ENCODE assay signal across 10 cellular contexts in genomic region chr19:3065675-3066357, GRCh38. TPM values are rescaled to one million over a fixed set of nuclear protein-coding genes. Genes with fewer than 3 reads are reported as not detected.
DNase-seq lines count a peak whose midpoint lies in the region; ATAC-seq, FAIRE-seq and TF ChIP-seq lines count a peak whose summit lies in the region.
"Had no signal": no experiment of that assay in that cellular context is flagged by ENCODE, and none has a peak within 500 bp of the region (broad histone marks: within the 10 kb centered on the region; RNA-seq: fewer than 3 reads in every experiment).

No MANE protein-coding gene starts in this region.

- H3K9me3 ChIP-seq in K562 (replicated peaks; ENCODE audit: control insufficient read depth, insufficient read depth, low read depth, low read length) (0 out of 2 replicates have a peak, but pooled peaks cover 2% of the 10 kb centered on the region), H9 (ENCODE audit: control insufficient read depth, low read depth, low read length) (no peaks in the 10 kb centered on the region)

- no peak overlapping the region for H2AK5ac ChIP-seq in H9 (ENCODE audit: insufficient read length, low read length)

- H3K56ac ChIP-seq in H9 (ENCODE audit: insufficient read length, low read depth, low read length), result no peak overlapping the region

- H2BK120ac ChIP-seq in H9 (ENCODE audit: low read depth, low read length, poor library complexity, severe bottlenecking), result no peak overlapping the region

- TF ChIP-seq RAD21 in K562 (CRISPR knock-in tag; conservative IDR thresholded peaks at IDR 0.05 in 1 of 2, IDR thresholded peaks at IDR 0.05 in 1 of 2), result no peak

- BruUV-seq in K562 (replicated peaks; lab: Mats Ljungman, UMichigan), result no TSS peak

- H3K23ac ChIP-seq in H9 (ENCODE audit: insufficient read length, low read depth, low read length), result no peak overlapping the region

- no peak for TF ChIP-seq POLR2A in K562 (conservative IDR thresholded peaks at IDR 0.05)

- POLR2A ChIA-PET in K562 (lab: Yijun Ruan, JAX), result interaction anchor here (0.6 to 1.1 kb wide), 2 partner anchors 13 to 30 kb away, joined by 3 to 4 read pairs; no protein-coding TSS in a partner anchor

- no peaks in the 10 kb centered on the region for H3K27me3 ChIP-seq in K562 (ENCODE audit: control insufficient read depth in 2 of 2, insufficient read depth in 2 of 2, low read length in 2 of 2)
- H3K27me3 ChIP-seq in H9 (ENCODE audit: insufficient read depth, low read length), result no peaks in the 10 kb centered on the region

- peaks cover 0 to 2% (median 2%) of the 10 kb centered on the region in 3 experiments; a peak in 2 of 7 replicates for H3K36me3 Mint-ChIP-seq in H9 (ENCODE audit: insufficient read depth in 1 of 3, low read depth in 3 of 3)

- 51% methylated on average over 15 of the region's 15 CpGs for WGBS in K562 (ENCODE audit: insufficient coverage, low coverage, missing lambda C conversion rate)
- WGBS in H9 (ENCODE audit: extremely low coverage, insufficient read length, low lambda C conversion rate), result no CpG with 5 or more reads among the region's 15 CpGs

- no peak overlapping the region for H2BK20ac ChIP-seq in H9 (ENCODE audit: low read depth, low read length, poor library complexity, severe bottlenecking)

- no peak overlapping the region for H4K91ac ChIP-seq in H9 (ENCODE audit: insufficient read length, low read depth, low read length)

- H4K5ac ChIP-seq in H9 (ENCODE audit: insufficient read length, low read depth, low read length), result no peak overlapping the region

- H4K20me1 ChIP-seq in K562 (replicated peaks; ENCODE audit: control insufficient read depth, insufficient read depth, low read length) (no peaks in the 10 kb centered on the region), H9 (ENCODE audit: control insufficient read depth, insufficient read depth, insufficient read length) (no peaks in the 10 kb centered on the region)

- no peaks in the 10 kb centered on the region for H3K79me1 ChIP-seq in H9 (ENCODE audit: insufficient read depth, low read depth, low read length, poor library complexity, severe bottlenecking)

- H3K9me1 ChIP-seq in K562 (ENCODE audit: control insufficient read depth, insufficient read depth, low read length), result no peaks in the 10 kb centered on the region

- H3K27me3 Mint-ChIP-seq in H9 (ENCODE audit: low read depth), result peaks cover 3% of the 10 kb centered on the region

- H3K4me3 ChIP-seq in K562, result no peak overlapping the region

- H4K8ac ChIP-seq in H9 (replicated peaks; ENCODE audit: insufficient read length, low read depth, low read length), result no peak overlapping the region

- H3K4ac ChIP-seq in H9 (ENCODE audit: low read depth, low read length), result no peak overlapping the region

- H3K4me1 Mint-ChIP-seq in H9, result peaks cover 4 to 11% of the 10 kb centered on the region in 2 experiments; a peak in 3 of 4 replicates

- in situ Hi-C loops in K562 (cut with MboI), result no loop called here

- peak; percentile 65 for ATAC-seq in GM19324 (IDR thresholded peaks at IDR 0.05; ENCODE audit: low FRiP score, unreplicated experiment)
- peak; percentile 52 for ATAC-seq in HG03432 (IDR thresholded peaks at IDR 0.05; ENCODE audit: unreplicated experiment)
- ATAC-seq in K562, result no peak
- ATAC-seq in HG02870 (IDR thresholded peaks at IDR 0.05; ENCODE audit: unreplicated experiment), result no peak
- ATAC-seq in GM21390 (IDR thresholded peaks at IDR 0.05; ENCODE audit: unreplicated experiment), result no peak
- ATAC-seq: activated T-cell treated with anti-CD3 and anti-CD28 coated beads, Interleukin-2, amount 50 U/mL, for 4 hours had no signal

- H3K27ac ChIP-seq in K562 (ENCODE audit: extremely low read depth, low read depth, low read length) (peak overlapping the region; percentile 7; the same call in 1 of the 3 replicates), H9 (ENCODE audit: insufficient read length, low read depth, low read length) (no peak overlapping the region)

- H3K9ac ChIP-seq in K562 (ENCODE audit: insufficient read depth in 1 of 2, low read depth in 2 of 2, low read length in 2 of 2), result peak overlapping the region in 1 of 2 experiments; percentile 85; a peak in 3 of 4 replicates
- no peak overlapping the region for H3K9ac ChIP-seq in H9 (ENCODE audit: extremely low read depth, insufficient read length, low read length)

- no peak overlapping the region for H2BK15ac ChIP-seq in H9 (ENCODE audit: low read depth, low read length)

- CTCF ChIA-PET in K562 (lab: Yijun Ruan, JAX; ENCODE audit: low intra/inter-chr PET ratio), result interaction anchor here (0.7 kb wide), 1 partner anchor 110 kb away, joined by 4 read pairs; no protein-coding TSS in a partner anchor

- H3K4me2 ChIP-seq in K562 (ENCODE audit: insufficient read depth, low read length), result no peak overlapping the region
- no peak overlapping the region for H3K4me2 ChIP-seq in H9 (ENCODE audit: insufficient read depth, insufficient read length, low read length)

- peaks cover 13 to 31% of the 10 kb centered on the region in 2 experiments for H3K4me1 ChIP-seq in K562 (replicated peaks in 1 of 2; ENCODE audit: control insufficient read depth in 2 of 2, insufficient read depth in 2 of 2, low read length in 2 of 2)
- H3K4me1 ChIP-seq in H9 (ENCODE audit: insufficient read depth, low read length), result no peaks in the 10 kb centered on the region

- no peak overlapping the region for H3T11ph ChIP-seq in H9 (ENCODE audit: low read length)

- no peak overlapping the region for H3K18ac ChIP-seq in H9 (ENCODE audit: insufficient read length, low read depth, low read length)

- H2BK12ac ChIP-seq in H9 (ENCODE audit: insufficient read length, low read depth, low read length), result no peak overlapping the region

- H3K79me2 ChIP-seq in K562 (ENCODE audit: control insufficient read depth, insufficient read depth, low read length) (peaks cover 9% of the 10 kb centered on the region), H9 (ENCODE audit: insufficient read depth, low read length) (no peaks in the 10 kb centered on the region)

- H2AFZ ChIP-seq in K562 (ENCODE audit: low read depth, low read length), result peak overlapping the region; percentile 44
- H2AFZ ChIP-seq in H9 (ENCODE audit: low read length), result no peak overlapping the region

- TF ChIP-seq CTCF in K562 (IDR thresholded peaks at IDR 0.05 in 2 of 3, conservative IDR thresholded peaks at IDR 0.05 in 1 of 3; ENCODE audit: insufficient read depth in 2 of 3, low read depth in 1 of 3, low read length in 3 of 3) (no peak), H9 (conservative IDR thresholded peaks at IDR 0.05) (no peak; the same call in 2 of the 3 replicates)

- H2BK5ac ChIP-seq in H9 (ENCODE audit: insufficient read length, low read length), result no peak overlapping the region

- intact Hi-C loops in K562 (cut with micrococcal nuclease), result no loop called here

- no peak overlapping the region for H3K14ac ChIP-seq in H9 (ENCODE audit: insufficient read depth, low read length)

- no peak for TF ChIP-seq EP300 in K562 (IDR thresholded peaks at IDR 0.05; ENCODE audit: low read length)

- peak; percentile 32 for FAIRE-seq in K562 (lab: Jason Lieb, UNC)

- H3K27ac Mint-ChIP-seq in H9, result 0 out of 7 replicates have a peak overlapping the region, but pooled peaks of 1 of the 3 experiments have one; percentile 44

- DNase-seq in DMS153 treated with DMSO at 0.1 percent for 48 hours (lab: John Stamatoyannopoulos, UW; ENCODE audit: unreplicated experiment) (peak; percentile 80), K562 (ENCODE audit: extremely low read depth in 1 of 4, low spot score in 3 of 4) (no peak), H9 (no peak), NCI-H187 treated with DMSO at 0.1 percent for 48 hours (lab: John Stamatoyannopoulos, UW) (no peak)
- DNase-seq: activated T-cell treated with anti-CD3 and anti-CD28 coated beads, Interleukin-2, amount 50 U/mL, for 4 hours; foreskin fibroblast had no signal

- H3K23me2 ChIP-seq in H9 (ENCODE audit: insufficient read length, low read depth, low read length, poor library complexity, severe bottlenecking), result no peaks in the 10 kb centered on the region

- H3K4me3 Mint-ChIP-seq in H9, result no peak overlapping the region
- H3K4me3 Mint-ChIP-seq: activated T-cell treated with anti-CD3 and anti-CD28 coated beads, Interleukin-2, amount 50 U/mL, for 4 hours had no signal

- no peaks in the 10 kb centered on the region for H3K9me3 Mint-ChIP-seq in H9
- H3K9me3 Mint-ChIP-seq: activated T-cell treated with anti-CD3 and anti-CD28 coated beads, Interleukin-2, amount 50 U/mL, for 4 hours had no signal

- peaks cover 3% of the 10 kb centered on the region; the same call in 1 of the 3 replicates for H3K36me3 ChIP-seq in K562 (ENCODE audit: control insufficient read depth, insufficient read depth, low read length)

RNA-seq across cellular contexts. Expression of gene TLE5, which starts 3.5 kb away (rescaled TPM):
- 147 and 335 TPM in 2 replicates for total RNA-seq in K562 (2011; cell fraction: chromatin; rRNA removed; ENCODE audit: low replicate concordance)
- 259 and 282 TPM in 2 replicates for total RNA-seq in K562 (2011; cell fraction: nucleolus; rRNA removed)
- 209 and 242 TPM in 2 replicates for total RNA-seq in K562 (2011; cell fraction: nucleoplasm; rRNA removed)
- total RNA-seq in K562 (2014; rRNA removed) (264 and 355 TPM in 2 replicates), K562 (2014; rRNA removed; fragmentation: Illumina TruSeq; extraction: Trizol) (75.8 and 89.1 TPM in 2 replicates), K562 (2015; rRNA removed; fragmentation: Illumina TruSeq; extraction: Trizol) (172 and 178 TPM in 2 replicates), K562 (2021) (347 and 360 TPM in 2 replicates), H9 (2021) (218 and 221 TPM in 2 replicates)
- polyA plus RNA-seq in K562 (2011; rRNA removed) (280 and 366 TPM in 2 replicates), K562 (2014; fragmentation: Illumina TruSeq; extraction: Trizol) (235 and 381 TPM in 2 replicates), K562 (2014; fragmentation: Nextera tagmentation; extraction: Ambion mirVana) (1 to 10 TPM; 2.0 to 6.2 TPM), K562 (2014; rRNA removed) (316 and 334 TPM in 2 replicates)
- polyA plus RNA-seq in K562 (2011; cell fraction: cytosol; rRNA removed), result 357 and 770 TPM in 2 replicates
- 343 and 561 TPM in 2 replicates for polyA plus RNA-seq in K562 (2011; cell fraction: nucleus; rRNA removed)
- 396 and 430 TPM in 2 replicates for polyA plus RNA-seq in K562 (2012)
- 222 and 305 TPM in 2 replicates for polyA minus RNA-seq in K562 (2011; rRNA and poly(A)+ RNA removed)
- 290 and 401 TPM in 2 replicates for polyA minus RNA-seq in K562 (2011; cell fraction: cytosol; rRNA and poly(A)+ RNA removed)
- 64.5 and 71.5 TPM in 2 replicates for polyA minus RNA-seq in K562 (2011; cell fraction: nucleus; rRNA and poly(A)+ RNA removed)

RNA-seq across cellular contexts. Expression of gene GNA11, which starts 28.3 kb away (rescaled TPM):
- 18.8 and 42.3 TPM in 2 replicates for total RNA-seq in K562 (2011; cell fraction: chromatin; rRNA removed; ENCODE audit: low replicate concordance)
- total RNA-seq in K562 (2011; cell fraction: nucleolus; rRNA removed), result 20.7 and 22.8 TPM in 2 replicates
- 12.6 and 17.6 TPM in 2 replicates for total RNA-seq in K562 (2011; cell fraction: nucleoplasm; rRNA removed)
- 14.5 and 19.3 TPM in 2 replicates for total RNA-seq in K562 (2014; rRNA removed)
- 7.0 and 12.7 TPM in 2 replicates for total RNA-seq in K562 (2014; rRNA removed; fragmentation: Illumina TruSeq; extraction: Trizol)
- 13.4 and 16.5 TPM in 2 replicates for total RNA-seq in K562 (2015; rRNA removed; fragmentation: Illumina TruSeq; extraction: Trizol)
- total RNA-seq in K562 (2021), result 24.3 and 24.8 TPM in 2 replicates
- 3.6 and 9.7 TPM in 2 replicates for polyA plus RNA-seq in K562 (2011; rRNA removed)
- 11.1 and 14.7 TPM in 2 replicates for polyA plus RNA-seq in K562 (2011; cell fraction: cytosol; rRNA removed)
- polyA plus RNA-seq in K562 (2011; cell fraction: nucleus; rRNA removed), result 18.1 and 22.6 TPM in 2 replicates
- polyA plus RNA-seq in K562 (2012), result 22.6 and 23.5 TPM in 2 replicates
- 23.5 and 24.5 TPM in 2 replicates for polyA plus RNA-seq in K562 (2014; fragmentation: Illumina TruSeq; extraction: Trizol)
- polyA plus RNA-seq in K562 (2014; fragmentation: Nextera tagmentation; extraction: Ambion mirVana), result under 1 TPM; 0.18 to 0.21 TPM
- 16.6 and 18.2 TPM in 2 replicates for polyA plus RNA-seq in K562 (2014; rRNA removed)
- polyA minus RNA-seq in K562 (2011; rRNA and poly(A)+ RNA removed), result 1.6 and 10.8 TPM in 2 replicates
- polyA minus RNA-seq in K562 (2011; cell fraction: cytosol; rRNA and poly(A)+ RNA removed), result 10.8 and 11.5 TPM in 2 replicates
- 4.6 and 5.7 TPM in 2 replicates for polyA minus RNA-seq in K562 (2011; cell fraction: nucleus; rRNA and poly(A)+ RNA removed)
- 23.1 and 24.0 TPM in 2 replicates for total RNA-seq in H9 (2021)

RNA-seq across cellular contexts. Expression of gene TLE2, which starts 36.7 kb away (rescaled TPM):
- total RNA-seq in K562 (2011; cell fraction: chromatin; rRNA removed; ENCODE audit: low replicate concordance), result 30.9 and 72.5 TPM in 2 replicates
- 30.0 and 48.0 TPM in 2 replicates for total RNA-seq in K562 (2011; cell fraction: nucleolus; rRNA removed)
- total RNA-seq in K562 (2011; cell fraction: nucleoplasm; rRNA removed), result 19.1 and 21.2 TPM in 2 replicates
- total RNA-seq in K562 (2014; rRNA removed) (5.5 and 6.4 TPM in 2 replicates), K562 (2014; rRNA removed; fragmentation: Illumina TruSeq; extraction: Trizol) (2.4 and 2.7 TPM in 2 replicates), K562 (2015; rRNA removed; fragmentation: Illumina TruSeq; extraction: Trizol) (4.4 and 4.5 TPM in 2 replicates), K562 (2021) (13.1 and 15.2 TPM in 2 replicates), H9 (2021) (3.1 and 4.2 TPM in 2 replicates)
- polyA plus RNA-seq in K562 (2011; rRNA removed) (10.7 and 12.0 TPM in 2 replicates), K562 (2014; fragmentation: Illumina TruSeq; extraction: Trizol) (6.2 and 8.8 TPM in 2 replicates), K562 (2014; fragmentation: Nextera tagmentation; extraction: Ambion mirVana) (under 1 TPM; 0.35 to 0.53 TPM), K562 (2014; rRNA removed) (10.5 and 10.6 TPM in 2 replicates)
- polyA plus RNA-seq in K562 (2011; cell fraction: cytosol; rRNA removed), result 6.0 and 17.7 TPM in 2 replicates
- polyA plus RNA-seq in K562 (2011; cell fraction: nucleus; rRNA removed), result 34.3 and 67.6 TPM in 2 replicates
- 25.8 and 36.0 TPM in 2 replicates for polyA plus RNA-seq in K562 (2012)
- 2.9 and 8.1 TPM in 2 replicates for polyA minus RNA-seq in K562 (2011; rRNA and poly(A)+ RNA removed)
- 10.4 and 11.6 TPM in 2 replicates for polyA minus RNA-seq in K562 (2011; cell fraction: cytosol; rRNA and poly(A)+ RNA removed)
- polyA minus RNA-seq in K562 (2011; cell fraction: nucleus; rRNA and poly(A)+ RNA removed), result 6.6 and 9.0 TPM in 2 replicates

Comparison
In these comparisons a context has a peak if more than half of its experiments do, and no peak if none do; other contexts are left out.
1. ATAC-seq: peak in GM19324 (single experiment) and HG03432 (single experiment); none in K562 (single experiment), HG02870 (single experiment) and GM21390 (single experiment).